In genomic region chr3:102979202-102979601, GRCh38 we compare ENCODE assay signal across 29 cellular contexts.
"Had no signal": no experiment of that assay in that cellular context is flagged by ENCODE, and none has a peak within 500 bp of the region (broad histone marks: within the 10 kb centered on the region; RNA-seq: fewer than 3 reads in every experiment).

No MANE protein-coding gene starts in this region.

- H3K27me3 ChIP-seq: breast epithelium, esophagus muscularis mucosa, hepatocyte, neural progenitor cell, right atrium auricular region had no signal

- H3K4me3 Mint-ChIP-seq: activated CD4-positive, alpha-beta T cell treated with anti-CD3 and anti-CD28 coated beads for 36 hours; activated naive CD4-positive, alpha-beta T cell treated with anti-CD3 and anti-CD28 coated beads for 36 hours; activated naive CD8-positive, alpha-beta T cell treated with anti-CD3 and anti-CD28 coated beads for 36 hours; naive thymus-derived CD8-positive, alpha-beta T cell; neural progenitor cell had no signal

- H3K36me3 Mint-ChIP-seq: activated naive CD8-positive, alpha-beta T cell treated with anti-CD3 and anti-CD28 coated beads for 36 hours; naive thymus-derived CD8-positive, alpha-beta T cell; neural progenitor cell had no signal

- H3K9ac ChIP-seq: neural progenitor cell, parathyroid adenoma had no signal

- H3K79me2 ChIP-seq: hepatocyte, parathyroid adenoma had no signal

- H3K4me2 ChIP-seq: hepatocyte, neural progenitor cell had no signal

- FAIRE-seq: colon, frontal cortex, kidney, urothelium cell line had no signal

- DNase-seq: activated CD4-positive, alpha-beta T cell treated with anti-CD3 and anti-CD28 coated beads for 36 hours; activated CD4-positive, CD25-positive, alpha-beta regulatory T cell; activated CD8-positive, alpha-beta memory T cell treated with anti-CD3 and anti-CD28 coated beads for 24 hours; activated effector memory CD4-positive, alpha-beta T cell treated with anti-CD3 and anti-CD28 coated beads, Interleukin-2, amount 50 U/mL, for 16 hours; activated naive CD4-positive, alpha-beta T cell treated with anti-CD3 and anti-CD28 coated beads for 36 hours; activated naive CD8-positive, alpha-beta T cell treated with anti-CD3 and anti-CD28 coated beads for 36 hours; central memory CD4-positive, alpha-beta T cell; dermis blood vessel endothelial cell; effector CD4-positive, alpha-beta T cell; glutamatergic neuron; kidney; left colon; midbrain; naive thymus-derived CD8-positive, alpha-beta T cell; occipital lobe; stimulated activated CD4-positive, alpha-beta T cell treated with anti-CD3 and anti-CD28 coated beads, Interleukin-12 subunit alpha, Interleukin-12 subunit beta, amount 100 ng/mL, for 4 hours; stimulated activated CD4-positive, alpha-beta T cell treated with anti-CD3 and anti-CD28 coated beads, Interleukin-4, amount 100 ng/mL, for 1 hour; stimulated activated naive CD8-positive, alpha-beta T cell treated with anti-CD3 and anti-CD28 coated beads, Interleukin-15, Interleukin-2, amounts not matched to agents 100 U/mL and 50 U/mL, for 24 hours; trophoblast cell had no signal

- H2AFZ ChIP-seq: hepatocyte, neural progenitor cell, parathyroid adenoma had no signal

- H3K36me3 ChIP-seq: breast epithelium, esophagus muscularis mucosa, neural progenitor cell, right atrium auricular region, thoracic aorta had no signal

- H3K27me3 Mint-ChIP-seq: activated CD4-positive, alpha-beta T cell treated with anti-CD3 and anti-CD28 coated beads for 36 hours; activated naive CD8-positive, alpha-beta T cell treated with anti-CD3 and anti-CD28 coated beads for 36 hours; naive thymus-derived CD8-positive, alpha-beta T cell had no signal

- H3K4me1 ChIP-seq: breast epithelium, neural progenitor cell, parathyroid adenoma, right atrium auricular region had no signal

- ATAC-seq: activated CD4-positive, alpha-beta T cell treated with anti-CD3 and anti-CD28 coated beads for 36 hours; left colon; naive thymus-derived CD8-positive, alpha-beta T cell; stimulated activated naive CD8-positive, alpha-beta T cell treated with anti-CD3 and anti-CD28 coated beads, Interleukin-15, Interleukin-2, amounts not matched to agents 100 U/mL and 50 U/mL, for 24 hours had no signal

- H3K27ac Mint-ChIP-seq: activated CD4-positive, alpha-beta T cell treated with anti-CD3 and anti-CD28 coated beads for 36 hours; activated naive CD4-positive, alpha-beta T cell treated with anti-CD3 and anti-CD28 coated beads for 36 hours; activated naive CD8-positive, alpha-beta T cell treated with anti-CD3 and anti-CD28 coated beads for 36 hours; naive thymus-derived CD8-positive, alpha-beta T cell; neural progenitor cell had no signal

- H3K9me3 Mint-ChIP-seq: activated naive CD4-positive, alpha-beta T cell treated with anti-CD3 and anti-CD28 coated beads for 36 hours; neural progenitor cell had no signal

- H3K4me3 ChIP-seq: breast epithelium, esophagus muscularis mucosa, hepatocyte, neural progenitor cell, right atrium auricular region had no signal

- H3K4me1 Mint-ChIP-seq: activated CD4-positive, alpha-beta T cell treated with anti-CD3 and anti-CD28 coated beads for 36 hours; activated naive CD8-positive, alpha-beta T cell treated with anti-CD3 and anti-CD28 coated beads for 36 hours; naive thymus-derived CD8-positive, alpha-beta T cell; neural progenitor cell had no signal

- H3K9me3 ChIP-seq: breast epithelium, esophagus muscularis mucosa, right atrium auricular region, thoracic aorta had no signal

- H3K27ac ChIP-seq: breast epithelium, neural progenitor cell, parathyroid adenoma, right atrium auricular region, thoracic aorta had no signal
